Comparison of ENCODE assay signal across 8 cellular contexts in genomic region chr3:48990636-48991421, GRCh38. TPM values are rescaled to one million over a fixed set of nuclear protein-coding genes. Genes with fewer than 3 reads are reported as not detected.
A peak's percentile ranks its signal among the peaks of the same experiment; 100 is the strongest.
DNase-seq lines count a peak whose midpoint lies in the region; ATAC-seq and TF ChIP-seq lines count a peak whose summit lies in the region.

No MANE protein-coding gene starts in this region.

- H4K8ac ChIP-seq in neuronal stem cell (ENCODE audit: low read depth, low read length), result no peak overlapping the region

- DNase-seq in activated T-cell treated with anti-CD3 and anti-CD28 coated beads for 24 hours (ENCODE audit: low read depth), result peak; percentile 16
- DNase-seq in activated T-cell treated with anti-CD3 and anti-CD28 coated beads, Interleukin-2, amount 50 U/mL, for 1 hour, result no peak
- peak; percentile 48 for DNase-seq in activated CD4-positive, CD25-positive, alpha-beta regulatory T cell treated with anti-CD3 and anti-CD28 coated beads, Interleukin-2, amount 50 U/mL, for 72 hours
- peak; percentile 23 to 28 for DNase-seq in fibroblast of lung (ENCODE audit: low read depth in 2 of 2)
- no peak for DNase-seq in neuronal stem cell (ENCODE audit: low spot score)

- H3K4me2 ChIP-seq in fibroblast of lung (ENCODE audit: extremely low read depth, insufficient read depth, low read length), result peak overlapping the region; percentile 81
- H3K4me2 ChIP-seq in neuronal stem cell (ENCODE audit: insufficient read depth, low read length, poor library complexity, severe bottlenecking), result peak overlapping the region; percentile 93

- peak overlapping the region; percentile 97 for H3K18ac ChIP-seq in neuronal stem cell (ENCODE audit: low read length)

- H3K36me3 ChIP-seq in fibroblast of lung (ENCODE audit: control insufficient read depth, insufficient read depth, low read length) (peaks cover 2% of the 10 kb centered on the region), neuronal stem cell (replicated peaks in 1 of 2; ENCODE audit: control insufficient read depth in 2 of 2, insufficient read depth in 2 of 2, low read length in 2 of 2) (peaks cover 5 to 25% of the 10 kb centered on the region in 2 donors)

- peak overlapping the region; percentile 97 for H3K14ac ChIP-seq in neuronal stem cell (ENCODE audit: low read length)

- H3K4me3 ChIP-seq in fibroblast of lung (replicated peaks in 1 of 4; ENCODE audit: control extremely low read depth in 1 of 4, insufficient read depth in 1 of 4, low read depth in 3 of 4, low read length in 4 of 4) (peak overlapping the region; percentile 79 to 85 (median 82)), neuronal stem cell (ENCODE audit: low read length in 2 of 2) (peak overlapping the region; percentile 64 to 99)

- peak overlapping the region; percentile 70 for H2AFZ ChIP-seq in fibroblast of lung (ENCODE audit: low read length)
- H2AFZ ChIP-seq in neuronal stem cell (ENCODE audit: low read length), result peak overlapping the region; percentile 93

- no peak overlapping the region for H2BK12ac ChIP-seq in neuronal stem cell (ENCODE audit: low read length)

- peak overlapping the region; percentile 92 for H3K9ac ChIP-seq in fibroblast of lung (ENCODE audit: insufficient read depth, low read length)
- peak overlapping the region; percentile 99 for H3K9ac ChIP-seq in neuronal stem cell (ENCODE audit: low read depth, low read length, poor library complexity)

- H3K79me2 ChIP-seq in fibroblast of lung (ENCODE audit: control insufficient read depth, insufficient read depth, low read length), result peaks cover 25% of the 10 kb centered on the region

- peak overlapping the region; percentile 83 for H2AK5ac ChIP-seq in neuronal stem cell (ENCODE audit: low read depth, low read length)

- H3K27me3 ChIP-seq in fibroblast of lung (ENCODE audit: control insufficient read depth, insufficient read depth, low read length) (no peaks in the 10 kb centered on the region), neuronal stem cell (ENCODE audit: control insufficient read depth in 3 of 3, insufficient read depth in 3 of 3, low read depth in 1 of 3, low read length in 3 of 3) (no peaks in the 10 kb centered on the region)

- peaks cover 10% of the 10 kb centered on the region for H3K79me1 ChIP-seq in neuronal stem cell (ENCODE audit: low read depth, low read length)

- H3K4me1 ChIP-seq in fibroblast of lung (ENCODE audit: control insufficient read depth, extremely low read depth, insufficient read depth, low read length) (peaks cover 12% of the 10 kb centered on the region), neuronal stem cell (ENCODE audit: control insufficient read depth in 2 of 2, insufficient read depth in 1 of 2, low read depth in 1 of 2, low read length in 2 of 2) (peaks cover 13 to 19% of the 10 kb centered on the region in 2 donors)

- peak overlapping the region; percentile 81 for H2BK15ac ChIP-seq in neuronal stem cell (ENCODE audit: low read length)

- peak overlapping the region; percentile 20 for H2BK120ac ChIP-seq in neuronal stem cell (ENCODE audit: low read depth, low read length)

- H3K27ac ChIP-seq in fibroblast of lung (ENCODE audit: insufficient read depth, low read length) (peak overlapping the region; percentile 94), neuronal stem cell (replicated peaks; ENCODE audit: low read length) (peak overlapping the region; percentile 93)

- WGBS in neuronal stem cell (ENCODE audit: extremely low coverage in 2 of 2, insufficient read length in 2 of 2, insufficient replicate concordance in 1 of 2), 2 donors, result no CpG with 5 or more reads among the region's 40 CpGs

- peak overlapping the region; percentile 91 for H2BK5ac ChIP-seq in neuronal stem cell (ENCODE audit: low read length)

- TF ChIP-seq CTCF in fibroblast of lung (conservative IDR thresholded peaks at IDR 0.05 in 1 of 2, IDR thresholded peaks at IDR 0.05 in 1 of 2; ENCODE audit: low read depth in 1 of 2, low read length in 2 of 2), result no peak

- H3K9me3 ChIP-seq in fibroblast of lung (ENCODE audit: control insufficient read depth, insufficient read depth, low read depth, low read length) (no peaks in the 10 kb centered on the region), neuronal stem cell (replicated peaks in 1 of 2; ENCODE audit: control insufficient read depth in 2 of 2, insufficient read depth in 1 of 2, low read depth in 1 of 2, low read length in 2 of 2) (no peaks in the 10 kb centered on the region)

- H3K23ac ChIP-seq in neuronal stem cell (ENCODE audit: low read depth, low read length, poor library complexity), result peak overlapping the region; percentile 97

- H3K4ac ChIP-seq in neuronal stem cell (ENCODE audit: low read length), result peak overlapping the region; percentile 97

- H4K20me1 ChIP-seq in fibroblast of lung (ENCODE audit: control insufficient read depth, extremely low read depth, insufficient read depth, low read length), result no peaks in the 10 kb centered on the region

- H4K91ac ChIP-seq in neuronal stem cell (ENCODE audit: low read depth, low read length, poor library complexity), result no peak overlapping the region

- ATAC-seq in HG03097 (IDR thresholded peaks at IDR 0.05; ENCODE audit: low FRiP score, unreplicated experiment) (peak; percentile 10), GM21390 (IDR thresholded peaks at IDR 0.05; ENCODE audit: unreplicated experiment) (no peak), HG02970 (IDR thresholded peaks at IDR 0.05; ENCODE audit: low FRiP score, unreplicated experiment) (no peak)

RNA-seq across cellular contexts. Expression of gene P4HTM, which starts 0.8 kb away (rescaled TPM):
- 33.4 and 46.7 TPM in 2 replicates for total RNA-seq in fibroblast of lung
- polyA plus RNA-seq in fibroblast of lung, result 16.0 and 16.2 TPM in 2 replicates
- polyA plus RNA-seq in fibroblast of lung (2012), result 14.4 and 16.1 TPM in 2 replicates
- polyA minus RNA-seq in fibroblast of lung (ENCODE audit: low replicate concordance), result 17.9 and 30.7 TPM in 2 replicates
- polyA plus RNA-seq in neuronal stem cell (2013, experiment 1 of 2), result 29.0 TPM
- polyA plus RNA-seq in neuronal stem cell (2013, experiment 2 of 2), result 25.5 TPM

RNA-seq across cellular contexts. Expression of gene WDR6, which starts 16.4 kb away (rescaled TPM):
- total RNA-seq in fibroblast of lung, result 59.6 and 77.9 TPM in 2 replicates
- 58.7 and 68.2 TPM in 2 replicates for polyA plus RNA-seq in fibroblast of lung
- 64.4 and 80.1 TPM in 2 replicates for polyA plus RNA-seq in fibroblast of lung (2012)
- 232 and 383 TPM in 2 replicates for polyA minus RNA-seq in fibroblast of lung (ENCODE audit: low replicate concordance)
- 80.4 TPM for polyA plus RNA-seq in neuronal stem cell (2013, experiment 1 of 2)
- 80.3 TPM for polyA plus RNA-seq in neuronal stem cell (2013, experiment 2 of 2)

RNA-seq across cellular contexts. Expression of gene DALRD3, which starts 27.6 kb away (rescaled TPM):
- total RNA-seq in fibroblast of lung, result 53.4 and 70.2 TPM in 2 replicates
- polyA plus RNA-seq in fibroblast of lung, result 40.2 and 50.8 TPM in 2 replicates
- polyA plus RNA-seq in fibroblast of lung (2012), result 36.3 and 39.3 TPM in 2 replicates
- 162 and 242 TPM in 2 replicates for polyA minus RNA-seq in fibroblast of lung (ENCODE audit: low replicate concordance)
- polyA plus RNA-seq in neuronal stem cell (2013, experiment 1 of 2), result 39.9 TPM
- polyA plus RNA-seq in neuronal stem cell (2013, experiment 2 of 2), result 41.4 TPM

RNA-seq across cellular contexts. Expression of gene NDUFAF3, which starts 31.1 kb away (rescaled TPM):
- 71.1 and 113 TPM in 2 replicates for total RNA-seq in fibroblast of lung
- 57.3 and 69.1 TPM in 2 replicates for polyA plus RNA-seq in fibroblast of lung
- 133 and 187 TPM in 2 replicates for polyA plus RNA-seq in fibroblast of lung (2012)
- 119 and 128 TPM in 2 replicates for polyA minus RNA-seq in fibroblast of lung (ENCODE audit: low replicate concordance)
- polyA plus RNA-seq in neuronal stem cell (2013, experiment 1 of 2), result 57.2 TPM
- 56.0 TPM for polyA plus RNA-seq in neuronal stem cell (2013, experiment 2 of 2)

RNA-seq across cellular contexts. Expression of gene IMPDH2, which starts 38.4 kb away (rescaled TPM):
- 448 and 560 TPM in 2 replicates for total RNA-seq in fibroblast of lung
- polyA plus RNA-seq in fibroblast of lung, result 187 and 203 TPM in 2 replicates
- 209 and 210 TPM in 2 replicates for polyA plus RNA-seq in fibroblast of lung (2012)
- polyA minus RNA-seq in fibroblast of lung (ENCODE audit: low replicate concordance), result 274 and 472 TPM in 2 replicates
- 290 TPM for polyA plus RNA-seq in neuronal stem cell (2013, experiment 1 of 2)
- 282 TPM for polyA plus RNA-seq in neuronal stem cell (2013, experiment 2 of 2)

Comparison
In these comparisons a context has a peak if more than half of its experiments do, and no peak if none do; other contexts are left out.
1. DNase-seq: peak in activated T-cell treated with anti-CD3 and anti-CD28 coated beads for 24 hours (single experiment), activated CD4-positive, CD25-positive, alpha-beta regulatory T cell treated with anti-CD3 and anti-CD28 coated beads, Interleukin-2, amount 50 U/mL, for 72 hours (single experiment) and fibroblast of lung (2 of 2); none in activated T-cell treated with anti-CD3 and anti-CD28 coated beads, Interleukin-2, amount 50 U/mL, for 1 hour (single experiment) and neuronal stem cell (single experiment).